Comparison of ENCODE assay signal across 21 cellular contexts in genomic region chr12:100251917-100252316, GRCh38. TPM values are rescaled to one million over a fixed set of nuclear protein-coding genes. Genes with fewer than 3 reads are reported as not detected.
A peak's percentile ranks its signal among the peaks of the same experiment; 100 is the strongest.
DNase-seq lines count a peak whose midpoint lies in the region; ATAC-seq and TF ChIP-seq lines count a peak whose summit lies in the region.
"Had no signal": no experiment of that assay in that cellular context is flagged by ENCODE, and none has a peak within 500 bp of the region (broad histone marks: within the 10 kb centered on the region; RNA-seq: fewer than 3 reads in every experiment).

No MANE protein-coding gene starts in this region.

- peaks cover 3% of the 10 kb centered on the region; the same call in 1 of the 2 replicates for H4K20me1 ChIP-seq in GM23338 (replicated peaks; ENCODE audit: insufficient read depth)

- H3K27me3 ChIP-seq in GM23338 (ENCODE audit: insufficient read depth) (no peaks in the 10 kb centered on the region), right cardiac atrium (ENCODE audit: control insufficient read depth, insufficient read depth) (no peaks in the 10 kb centered on the region), psoas muscle (ENCODE audit: insufficient read depth in 3 of 3, low read length in 2 of 3) (no peaks in the 10 kb centered on the region)
- H3K27me3 ChIP-seq: MG63 had no signal

- no peaks in the 10 kb centered on the region for H3K27me3 Mint-ChIP-seq in GM23338 (ENCODE audit: insufficient read depth, low read depth, poor library complexity)
- H3K27me3 Mint-ChIP-seq: activated CD8-positive, alpha-beta memory T cell treated with anti-CD3 and anti-CD28 coated beads, Interleukin-2, amount 10 ng/mL, durations not matched to agents 7 days and 5 days; CD8-positive, alpha-beta memory T cell; naive thymus-derived CD4-positive, alpha-beta T cell had no signal

- 83% methylated on average over 2 of the region's 2 CpGs for WGBS in right cardiac atrium
- WGBS in psoas muscle, 3 donors: 82 to 86% (median 84%) methylated on average over 2 of the region's 2 CpGs

- no peak overlapping the region for H3K27ac Mint-ChIP-seq in GM23338
- H3K27ac Mint-ChIP-seq: activated CD8-positive, alpha-beta memory T cell treated with anti-CD3 and anti-CD28 coated beads, Interleukin-2, amount 10 ng/mL, durations not matched to agents 7 days and 5 days had no signal

- no peaks in the 10 kb centered on the region for H3K4me1 ChIP-seq in GM23338 (ENCODE audit: insufficient read depth)
- H3K4me1 ChIP-seq in right cardiac atrium (ENCODE audit: control insufficient read depth, insufficient read depth, low read length): no peaks in the 10 kb centered on the region
- no peaks in the 10 kb centered on the region for H3K4me1 ChIP-seq in psoas muscle
- H3K4me1 ChIP-seq: left ventricle myocardium inferior had no signal

- H3K27ac ChIP-seq in 22Rv1: peak overlapping the region; percentile 45
- no peak overlapping the region for H3K27ac ChIP-seq in GM23338 (ENCODE audit: low read depth)
- no peak overlapping the region for H3K27ac ChIP-seq in right cardiac atrium (ENCODE audit: low read length)
- no peak overlapping the region for H3K27ac ChIP-seq in psoas muscle
- H3K27ac ChIP-seq: coronary artery, left ventricle myocardium inferior had no signal

- TF ChIP-seq CTCF in 22Rv1 (IDR thresholded peaks at IDR 0.05) (no peak), GM23338 (conservative IDR thresholded peaks at IDR 0.05; ENCODE audit: low read depth in 2 of 2) (no peak), psoas muscle (IDR thresholded peaks at IDR 0.05) (no peak)

- peak; percentile 70 for DNase-seq in HT-29 (ENCODE audit: low spot score)
- DNase-seq in NCI-H345 treated with DMSO at 0.1 percent for 48 hours (lab: John Stamatoyannopoulos, UW; ENCODE audit: unreplicated experiment): peak; percentile 14
- DNase-seq in left lobe of liver (ENCODE audit: low spot score): peak; percentile 53
- no peak for DNase-seq in GM23338 (ENCODE audit: low spot score)
- DNase-seq in right cardiac atrium: no peak
- DNase-seq in psoas muscle: no peak
- DNase-seq: activated CD4-positive, CD25-positive, alpha-beta regulatory T cell; activated CD8-positive, alpha-beta memory T cell treated with anti-CD3 and anti-CD28 coated beads, Interleukin-2, amount 10 ng/mL, durations not matched to agents 7 days and 5 days; activated naive CD4-positive, alpha-beta T cell; CD8-positive, alpha-beta memory T cell; erythroblast; left ventricle myocardium inferior; MG63; naive thymus-derived CD4-positive, alpha-beta T cell; NCI-H524 treated with DMSO at 0.1 percent for 48 hours; RPMI8226; stimulated activated CD8-positive, alpha-beta memory T cell treated with anti-CD3 and anti-CD28 coated beads, Interleukin-4, amount 100 ng/mL, for 48 hours had no signal

- no peaks in the 10 kb centered on the region for H3K79me2 ChIP-seq in GM23338 (replicated peaks; ENCODE audit: insufficient read depth)

- H3K36me3 ChIP-seq in GM23338 (ENCODE audit: insufficient read depth): no peaks in the 10 kb centered on the region
- no peaks in the 10 kb centered on the region for H3K36me3 ChIP-seq in psoas muscle (ENCODE audit: insufficient read depth in 1 of 2, low read depth in 1 of 2)
- H3K36me3 ChIP-seq: left ventricle myocardium inferior, MG63 had no signal

- H3K4me2 ChIP-seq in GM23338: no peak overlapping the region

- H2AFZ ChIP-seq in GM23338: no peak overlapping the region

- no peak overlapping the region for H3K4me3 ChIP-seq in GM23338
- no peak overlapping the region for H3K4me3 ChIP-seq in right cardiac atrium (ENCODE audit: low read length)
- no peak overlapping the region for H3K4me3 ChIP-seq in psoas muscle
- H3K4me3 ChIP-seq: coronary artery, left ventricle myocardium inferior, MG63 had no signal

- H3K4me1 Mint-ChIP-seq in GM23338: no peaks in the 10 kb centered on the region
- H3K4me1 Mint-ChIP-seq: activated CD8-positive, alpha-beta memory T cell treated with anti-CD3 and anti-CD28 coated beads, Interleukin-2, amount 10 ng/mL, durations not matched to agents 7 days and 5 days; CD8-positive, alpha-beta memory T cell; naive thymus-derived CD4-positive, alpha-beta T cell had no signal

- intact Hi-C loops in right cardiac atrium (cut with DNase I): no loop called here
- intact Hi-C loops in psoas muscle (cut with DNase I): no loop called here

- ATAC-seq in left lobe of liver (peak; percentile 91), GM23338 (no peak), right cardiac atrium (no peak), HG03280 (IDR thresholded peaks at IDR 0.05; ENCODE audit: unreplicated experiment) (no peak), psoas muscle (no peak)
- ATAC-seq: activated CD8-positive, alpha-beta memory T cell treated with anti-CD3 and anti-CD28 coated beads, Interleukin-2, amount 10 ng/mL, durations not matched to agents 7 days and 5 days; naive thymus-derived CD4-positive, alpha-beta T cell; sciatic nerve had no signal

- H3K9me3 ChIP-seq in right cardiac atrium (ENCODE audit: control insufficient read depth, low read length): no peaks in the 10 kb centered on the region
- H3K9me3 ChIP-seq in psoas muscle: no peaks in the 10 kb centered on the region
- H3K9me3 ChIP-seq: left ventricle myocardium inferior, MG63 had no signal

- H3K36me3 Mint-ChIP-seq in GM23338 (ENCODE audit: low read depth): no peaks in the 10 kb centered on the region
- H3K36me3 Mint-ChIP-seq: activated CD8-positive, alpha-beta memory T cell treated with anti-CD3 and anti-CD28 coated beads, Interleukin-2, amount 10 ng/mL, durations not matched to agents 7 days and 5 days; CD8-positive, alpha-beta memory T cell had no signal

- H3K9me3 Mint-ChIP-seq in GM23338: no peaks in the 10 kb centered on the region
- H3K9me3 Mint-ChIP-seq: CD8-positive, alpha-beta memory T cell; naive thymus-derived CD4-positive, alpha-beta T cell had no signal

- H3F3A ChIP-seq in GM23338 (replicated peaks; ENCODE audit: low read depth): no peaks in the 10 kb centered on the region

- no peak overlapping the region for H3K4me3 Mint-ChIP-seq in GM23338
- H3K4me3 Mint-ChIP-seq: activated CD8-positive, alpha-beta memory T cell treated with anti-CD3 and anti-CD28 coated beads, Interleukin-2, amount 10 ng/mL, durations not matched to agents 7 days and 5 days; CD8-positive, alpha-beta memory T cell; naive thymus-derived CD4-positive, alpha-beta T cell had no signal

- H3K9me2 ChIP-seq in GM23338 (ENCODE audit: insufficient read depth): no peaks in the 10 kb centered on the region

TF ChIP-seq in GM23338, 12 proteins besides CTCF, POLR2A, EP300 and RAD21 (continues in another document):
- no peak for TF ChIP-seq NANOG (IDR thresholded peaks at IDR 0.05; ENCODE audit: borderline replicate concordance)
- TF ChIP-seq REST (IDR thresholded peaks at IDR 0.05; ENCODE audit: unreplicated experiment): no peak
- TF ChIP-seq CREB1 (CRISPR knock-in tag; IDR thresholded peaks at IDR 0.05; ENCODE audit: low read depth): no peak
- TF ChIP-seq EZH2phosphoT487 (IDR thresholded peaks at IDR 0.05; ENCODE audit: unreplicated experiment): no peak
- TF ChIP-seq EZH2 (IDR thresholded peaks at IDR 0.05; ENCODE audit: low read depth, unreplicated experiment): no peak
- TF ChIP-seq JUNB (IDR thresholded peaks at IDR 0.05; ENCODE audit: unreplicated experiment): no peak

RNA-seq across cellular contexts. Expression of gene DEPDC4, which starts 15.0 kb away (rescaled TPM):
- total RNA-seq in HT-29 (2014; rRNA removed; shearing (Covaris generic)): 0.23 and 1.1 TPM in 2 replicates
- 2.5 TPM for total RNA-seq in left lobe of liver
- total RNA-seq in GM23338 (2014; rRNA removed; shearing (Covaris generic)): 2.2 and 2.5 TPM in 2 replicates
- 9.4 and 10.2 TPM in 2 replicates for polyA plus RNA-seq in GM23338 (2016; fragmentation: Nextera tagmentation; extraction: Ambion mirVana)
- total RNA-seq in right cardiac atrium: under 1 TPM in 3 of 4 donors, not detected in 1; 0.54 to 0.84 (median 0.74) TPM
- polyA plus RNA-seq in right cardiac atrium: 0.50 TPM
- total RNA-seq in psoas muscle: 1 to 10 TPM in 1 of 4 donors, under 1 TPM in 2, not detected in 1; 0.32 to 1.4 (median 0.47) TPM
- under 1 TPM in 2 of 3 donors, not detected in 1; 0.14 to 0.65 TPM for polyA plus RNA-seq in psoas muscle
- polyA plus RNA-seq: CD8-positive, alpha-beta memory T cell had no signal

RNA-seq across cellular contexts. Expression of gene SCYL2, which starts 15.1 kb away (rescaled TPM):
- 17.1 and 19.4 TPM in 2 replicates for total RNA-seq in HT-29 (2014; rRNA removed; shearing (Covaris generic))
- total RNA-seq in left lobe of liver (24.2 TPM), right cardiac atrium (10 to 100 TPM; 28.2 to 31.4 (median 30.2) TPM), psoas muscle (10 to 100 TPM; 23.3 to 29.0 (median 28.3) TPM)
- total RNA-seq in GM23338 (2014; rRNA removed; shearing (Covaris generic)): 57.5 and 61.2 TPM in 2 replicates
- polyA plus RNA-seq in GM23338 (2016; fragmentation: Nextera tagmentation; extraction: Ambion mirVana) (15.0 and 15.2 TPM in 2 replicates), right cardiac atrium (8.1 TPM), psoas muscle (10 to 100 TPM in 2 of 3 donors, 1 to 10 TPM in 1; 9.7 to 21.6 (median 19.3) TPM)

RNA-seq across cellular contexts. Expression of gene ACTR6, which starts 51.3 kb away (rescaled TPM):
- 4.2 and 7.4 TPM in 2 replicates for total RNA-seq in HT-29 (2014; rRNA removed; shearing (Covaris generic))
- total RNA-seq in left lobe of liver (10.2 TPM), right cardiac atrium (10 to 100 TPM; 19.0 to 29.9 (median 23.6) TPM), psoas muscle (10 to 100 TPM; 12.1 to 19.6 (median 17.6) TPM)
- total RNA-seq in GM23338 (2014; rRNA removed; shearing (Covaris generic)): 30.1 and 44.7 TPM in 2 replicates
- polyA plus RNA-seq in GM23338 (2016; fragmentation: Nextera tagmentation; extraction: Ambion mirVana) (42.5 and 44.2 TPM in 2 replicates), right cardiac atrium (19.2 TPM), psoas muscle (10 to 100 TPM; 11.5 to 31.7 (median 12.8) TPM)

Comparison
In these comparisons a context has a peak if more than half of its experiments do, and no peak if none do; other contexts are left out.
1. DNase-seq: peak in HT-29 (single experiment), NCI-H345 treated with DMSO at 0.1 percent for 48 hours (single experiment) and left lobe of liver (single experiment); none in GM23338 (single experiment), right cardiac atrium (0 of 3) and psoas muscle (0 of 2).